Comparison of ENCODE assay signal across 1 cellular context in the genomic region with DNA sequence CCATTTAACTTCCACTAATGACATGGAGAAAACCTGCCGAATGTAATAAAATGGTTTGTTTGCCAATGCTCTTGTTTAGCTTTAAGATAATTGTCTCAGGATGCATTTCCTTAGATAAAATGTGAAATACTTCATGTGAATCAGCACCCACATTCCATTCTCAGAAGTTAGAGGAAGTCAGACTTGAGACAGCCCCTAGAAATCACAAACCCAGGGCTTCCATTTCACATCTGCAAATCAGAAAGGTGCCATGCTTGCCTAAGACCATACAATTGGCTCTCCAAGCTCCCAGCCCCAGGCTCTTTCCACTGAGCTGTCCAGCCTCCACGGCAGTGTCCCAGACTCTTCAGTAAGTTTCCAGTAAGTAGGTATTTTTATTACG.
TF ChIP-seq lines count a peak whose summit lies in the region.

No MANE protein-coding gene starts in this region.

TF ChIP-seq in SK-N-SH, 30 proteins besides CTCF, POLR2A, EP300 and RAD21 (continued from another document):
- no peak for TF ChIP-seq IRF3 (IDR thresholded peaks at IDR 0.05; ENCODE audit: low read depth, low read length)
